In the genomic region with DNA sequence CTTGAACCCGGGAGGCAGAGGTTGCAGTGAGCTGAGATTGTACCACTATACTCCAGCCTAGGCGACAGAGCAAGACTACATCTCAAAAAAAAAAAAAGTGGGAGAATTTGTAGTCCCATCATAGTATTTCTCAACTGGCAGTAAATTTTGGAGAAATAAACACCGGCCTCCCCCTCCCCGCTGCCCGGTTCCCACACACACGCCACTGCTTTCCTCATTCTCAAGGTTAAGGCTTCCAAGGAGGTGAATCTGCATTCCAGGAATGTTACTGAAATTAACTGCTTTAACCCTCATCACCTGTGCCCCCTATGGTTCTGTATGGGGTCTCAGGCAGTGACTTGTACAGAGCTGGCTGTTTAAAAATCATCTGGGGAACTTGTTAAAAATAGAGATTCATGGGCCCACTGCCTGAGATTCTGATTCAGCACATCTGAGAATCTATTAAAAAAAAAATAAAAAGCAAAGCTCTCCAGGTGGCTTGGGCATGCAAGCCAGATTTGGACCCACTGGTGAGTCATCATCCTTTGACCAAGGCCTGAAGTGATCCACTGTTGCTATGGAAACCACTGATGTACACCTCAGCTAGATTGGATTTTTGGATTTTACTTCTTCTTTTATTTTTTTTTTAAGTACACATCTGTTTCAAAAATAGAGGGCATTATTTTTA, we compare ENCODE assay signal across 8 cellular contexts. TPM values are rescaled to one million over a fixed set of nuclear protein-coding genes. Genes with fewer than 3 reads are reported as not detected.
DNase-seq lines count a peak whose midpoint lies in the region; ATAC-seq and TF ChIP-seq lines count a peak whose summit lies in the region.

No MANE protein-coding gene starts in this region.

- ATAC-seq in HG02885 (IDR thresholded peaks at IDR 0.05; ENCODE audit: poor library complexity, unreplicated experiment) (peak; percentile 58), GM21423 (IDR thresholded peaks at IDR 0.05; ENCODE audit: unreplicated experiment) (no peak), HG02973 (IDR thresholded peaks at IDR 0.05; ENCODE audit: unreplicated experiment) (no peak), GM21526 (IDR thresholded peaks at IDR 0.05; ENCODE audit: low FRiP score, unreplicated experiment) (no peak), GM21528 (IDR thresholded peaks at IDR 0.05; ENCODE audit: low FRiP score, unreplicated experiment) (no peak)

- no peaks in the 10 kb centered on the region for H3K36me3 ChIP-seq in OCI-LY3 (replicated peaks; ENCODE audit: low read depth, low read length)

- no peak overlapping the region for H3K4me3 Mint-ChIP-seq in glutamatergic neuron (ENCODE audit: unreplicated experiment)

- no peak overlapping the region for H3K27ac ChIP-seq in OCI-LY3 (ENCODE audit: low read length)

- no peaks in the 10 kb centered on the region for H3K9me3 ChIP-seq in OCI-LY3 (ENCODE audit: insufficient read depth, low read length)

- peaks cover 9% of the 10 kb centered on the region for H3K36me3 Mint-ChIP-seq in glutamatergic neuron (ENCODE audit: unreplicated experiment)

- H3K4me1 Mint-ChIP-seq in glutamatergic neuron (ENCODE audit: low read depth, unreplicated experiment), result peaks cover 23% of the 10 kb centered on the region

- peak overlapping the region; percentile 93 for H3K27ac Mint-ChIP-seq in glutamatergic neuron (ENCODE audit: unreplicated experiment)

- peak overlapping the region; percentile 75; the same call in 1 of the 2 replicates for H2AFZ ChIP-seq in OCI-LY3 (ENCODE audit: low read depth, low read length)

- peak overlapping the region; percentile 81 for H3K4me2 ChIP-seq in OCI-LY3 (ENCODE audit: low read length)

- no peaks in the 10 kb centered on the region for H3K9me3 Mint-ChIP-seq in glutamatergic neuron (ENCODE audit: unreplicated experiment)

- H3K27me3 ChIP-seq in OCI-LY3 (ENCODE audit: low read depth, low read length), result peaks cover 6% of the 10 kb centered on the region; the same call in 1 of the 2 replicates

- peaks cover 6% of the 10 kb centered on the region for H3K27me3 Mint-ChIP-seq in glutamatergic neuron (ENCODE audit: unreplicated experiment)

- H4K20me1 ChIP-seq in OCI-LY3 (ENCODE audit: insufficient read depth, low read length), result no peaks in the 10 kb centered on the region

- peaks cover 27% of the 10 kb centered on the region for H3K4me1 ChIP-seq in OCI-LY3 (ENCODE audit: low read length)

- DNase-seq in GM10266 (ENCODE audit: extremely low spot score) (peak; percentile 39), glutamatergic neuron (no peak)

- H3K4me3 ChIP-seq in OCI-LY3 (ENCODE audit: low read length), result peak overlapping the region; percentile 58; the same call in 1 of the 2 replicates

- H3K9ac ChIP-seq in OCI-LY3 (ENCODE audit: low read length), result 0 out of 2 replicates have a peak overlapping the region, but pooled peaks have one; percentile 28

- no peaks in the 10 kb centered on the region for H3K79me2 ChIP-seq in OCI-LY3 (ENCODE audit: low read length)

- TF ChIP-seq CTCF in GM10266 (IDR thresholded peaks at IDR 0.05; ENCODE audit: control insufficient read depth, insufficient read depth, low read depth, missing control alignments) (no peak), OCI-LY3 (IDR thresholded peaks at IDR 0.05; ENCODE audit: low read depth, low read length) (no peak), glutamatergic neuron (IDR thresholded peaks at IDR 0.05; ENCODE audit: partially characterized antibody, unreplicated experiment) (no peak)

RNA-seq across cellular contexts. Expression of gene MRPL35, which starts 50.1 kb away (rescaled TPM):
- total RNA-seq in glutamatergic neuron (ENCODE audit: unreplicated experiment), result 32.3 TPM

RNA-seq across cellular contexts. Expression of gene IMMT, which starts 54.0 kb away (rescaled TPM):
- 124 TPM for total RNA-seq in glutamatergic neuron (ENCODE audit: unreplicated experiment)
